Comparison of ENCODE assay signal across 1 cellular context in the genomic region with DNA sequence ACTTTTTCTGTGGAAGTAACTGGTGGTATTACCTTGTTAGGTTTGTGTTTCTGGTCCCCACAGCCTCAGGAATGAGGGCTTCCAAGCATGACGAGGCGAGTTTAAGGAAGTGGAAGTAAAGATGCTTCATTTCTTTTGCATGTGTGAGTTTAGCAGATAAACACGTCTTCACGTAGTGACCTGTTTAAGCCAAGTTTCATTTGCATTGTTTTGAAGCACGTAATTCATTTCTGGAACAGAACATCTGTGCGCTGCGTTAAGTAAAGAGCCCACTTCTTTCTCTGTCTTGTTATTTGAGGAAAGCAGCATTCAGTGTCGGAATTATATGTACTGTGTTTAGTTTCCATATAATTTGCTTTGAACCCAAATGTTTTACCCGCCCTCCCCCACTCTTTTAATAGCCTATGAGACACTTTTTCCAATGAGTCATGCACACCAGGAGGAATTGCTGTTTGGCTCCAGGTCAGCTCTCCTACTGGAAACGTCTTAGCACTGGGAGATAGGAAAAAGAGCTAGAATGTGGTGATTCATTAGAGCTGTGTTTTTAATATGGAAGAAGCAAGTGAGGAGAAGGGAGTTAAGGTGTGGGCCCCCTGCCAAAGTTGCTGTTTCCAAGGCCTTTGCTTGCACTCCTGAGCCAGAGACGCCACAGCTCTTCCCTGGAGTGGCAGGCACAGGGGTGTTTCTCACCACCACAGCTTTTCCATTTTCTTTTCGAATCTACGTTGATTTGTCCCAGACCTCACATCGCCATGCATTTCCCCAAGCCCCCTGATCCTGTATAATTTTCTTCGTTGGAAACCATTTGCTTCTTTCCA.
TF ChIP-seq lines count a peak whose summit lies in the region.

No MANE protein-coding gene starts in this region.

TF ChIP-seq in liver, 16 proteins besides CTCF, POLR2A, EP300 and RAD21 (continued from another document):
- no peak for TF ChIP-seq REST (IDR thresholded peaks at IDR 0.05)
- TF ChIP-seq YY1 (IDR thresholded peaks at IDR 0.05) = no peak
- no peak for TF ChIP-seq SP1 (IDR thresholded peaks at IDR 0.05)
- TF ChIP-seq TAF1 (conservative IDR thresholded peaks at IDR 0.05) = no peak
- TF ChIP-seq MAX (IDR thresholded peaks at IDR 0.05) = no peak
- no peak for TF ChIP-seq FOXA1 (IDR thresholded peaks at IDR 0.05)
- TF ChIP-seq RXRA (IDR thresholded peaks at IDR 0.05) = peak in 1 of 2 donors; percentile 3
- TF ChIP-seq NR2F2 (IDR thresholded peaks at IDR 0.05) = no peak
- TF ChIP-seq HNF4G (IDR thresholded peaks at IDR 0.05) = no peak
